30 cellular contexts compared by ENCODE assay signal in the genomic region with DNA sequence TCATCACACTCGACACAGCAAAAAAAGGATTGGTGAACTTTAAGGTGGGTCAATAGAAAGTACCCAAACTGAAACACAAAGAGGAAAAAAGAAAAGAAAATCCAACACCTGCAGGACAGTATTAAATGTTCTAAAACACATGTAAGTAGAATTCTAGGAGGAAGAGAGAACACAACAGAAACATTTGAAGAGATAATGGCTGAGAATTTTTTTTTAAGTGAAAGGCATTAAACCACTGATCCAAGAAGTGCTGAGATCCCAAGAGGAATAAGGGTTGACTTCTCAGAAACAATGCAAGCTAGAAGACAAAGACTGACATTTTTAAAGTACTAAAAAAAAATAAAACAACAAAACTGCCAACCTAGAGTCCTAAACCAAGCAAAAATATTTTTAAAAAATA. TPM values are rescaled to one million over a fixed set of nuclear protein-coding genes. Genes with fewer than 3 reads are reported as not detected.
DNase-seq lines count a peak whose midpoint lies in the region; ATAC-seq and TF ChIP-seq lines count a peak whose summit lies in the region.
"Had no signal": no experiment of that assay in that cellular context is flagged by ENCODE, and none has a peak within 500 bp of the region (broad histone marks: within the 10 kb centered on the region; RNA-seq: fewer than 3 reads in every experiment).

No MANE protein-coding gene starts in this region.

- H4K20me1 ChIP-seq in GM23248 (ENCODE audit: insufficient read depth) (no peaks in the 10 kb centered on the region), osteoblast (ENCODE audit: insufficient read depth, low read length) (no peaks in the 10 kb centered on the region)

- H3K4me1 Mint-ChIP-seq in HFFc6 (ENCODE audit: low read depth), result peaks cover 48% of the 10 kb centered on the region
- peaks cover 11 to 22% of the 10 kb centered on the region in 2 donors for H3K4me1 Mint-ChIP-seq in effector memory CD8-positive, alpha-beta T cell (ENCODE audit: low read depth in 2 of 2)
- peaks cover 19% of the 10 kb centered on the region for H3K4me1 Mint-ChIP-seq in activated CD4-positive, alpha-beta T cell treated with anti-CD3 and anti-CD28 coated beads, Interleukin-2, amount 10 ng/mL, durations not matched to agents 7 days and 5 days

- DNase-seq in GM23248, result no peak
- DNase-seq in HFFc6, result no peak
- no peak for DNase-seq in effector memory CD8-positive, alpha-beta T cell
- no peak for DNase-seq in osteoblast (ENCODE audit: insufficient read length, low spot score, missing footprints)
- no peak for DNase-seq in activated CD4-positive, alpha-beta T cell treated with anti-CD3 and anti-CD28 coated beads, Interleukin-2, amount 10 ng/mL, durations not matched to agents 7 days and 5 days
- DNase-seq in NCI-H2029 (lab: John Stamatoyannopoulos, UW), result no peak
- DNase-seq: activated B cell treated with CpG ODN at 0.5 μM for 24 hours; activated CD4-positive, alpha-beta T cell treated with anti-CD3 and anti-CD28 coated beads, Interleukin-2, amount 50 U/mL, for 4 hours; activated CD8-positive, alpha-beta memory T cell treated with anti-CD3 and anti-CD28 coated beads, Interleukin-2, amount 50 U/mL, for 4 hours; cortex of kidney; DND-41; effector memory CD4-positive, alpha-beta T cell; foreskin fibroblast; GF-D8; GOT3; NCI-H1105 treated with DMSO at 0.1 percent for 48 hours; NCI-H187 treated with DMSO at 0.1 percent for 48 hours; NCI-H524; NK-92 treated with Interleukin-12 subunit alpha and Interleukin-12 subunit beta, amount 100 ng/mL, for 24 hours; posterior cingulate gyrus; right cardiac atrium; stimulated activated CD4-positive, alpha-beta T cell treated with anti-CD3 and anti-CD28 coated beads, Interleukin-1b, Interleukin-23, amount 100 ng/mL, for 48 hours; stomach had no signal

- 93 to 96% methylated on average over 1 of the region's 1 CpG for WGBS in GM23248 (ENCODE audit: low coverage in 1 of 2, low lambda C conversion rate in 2 of 2, missing lambda C conversion rate in 2 of 2), 2 experiments

- H3K4me2 ChIP-seq in GM23248 (ENCODE audit: unreplicated experiment) (no peak overlapping the region), osteoblast (ENCODE audit: insufficient read depth, low read length) (no peak overlapping the region)

- H3K4me3 Mint-ChIP-seq in HFFc6, result no peak overlapping the region
- no peak overlapping the region for H3K4me3 Mint-ChIP-seq in effector memory CD8-positive, alpha-beta T cell
- no peak overlapping the region for H3K4me3 Mint-ChIP-seq in activated CD4-positive, alpha-beta T cell treated with anti-CD3 and anti-CD28 coated beads, Interleukin-2, amount 10 ng/mL, durations not matched to agents 7 days and 5 days
- H3K4me3 Mint-ChIP-seq: activated B cell treated with CpG ODN at 0.5 μM for 24 hours, CD14-positive monocyte had no signal

- ATAC-seq in effector memory CD8-positive, alpha-beta T cell (replicated peaks), result no peak
- no peak for ATAC-seq in GM18511 (IDR thresholded peaks at IDR 0.05; ENCODE audit: unreplicated experiment)
- ATAC-seq: activated naive CD4-positive, alpha-beta T cell treated with anti-CD3 and anti-CD28 coated beads, Interleukin-2, amount 50 U/mL, for 72 hours; esophagus mucosa; left lobe of liver; right cardiac atrium had no signal

- H3K27ac ChIP-seq in GM23248 (0 out of 2 replicates have a peak overlapping the region, but pooled peaks have one; percentile 70), osteoblast (ENCODE audit: low read depth, low read length) (peak overlapping the region; percentile 91)
- H3K27ac ChIP-seq: ascending aorta, stomach had no signal

- CTCF ChIA-PET in activated CD4-positive, alpha-beta T cell treated with anti-CD3 and anti-CD28 coated beads, Interleukin-2, amount 10 ng/mL, durations not matched to agents 7 days and 5 days (lab: Charles Lee), result interaction anchor here (0.8 kb wide), 1 partner anchor 271 kb away, joined by 4 read pairs; no protein-coding TSS in a partner anchor

- H2AFZ ChIP-seq in GM23248 (no peak overlapping the region), osteoblast (ENCODE audit: low read length) (no peak overlapping the region)

- POLR2A ChIA-PET in activated CD4-positive, alpha-beta T cell treated with anti-CD3 and anti-CD28 coated beads, Interleukin-2, amount 10 ng/mL, durations not matched to agents 7 days and 5 days (lab: Charles Lee), result no interaction called here

- peaks cover 4% of the 10 kb centered on the region; the same call in 1 of the 2 replicates for H3K9me3 Mint-ChIP-seq in HFFc6
- no peaks in the 10 kb centered on the region for H3K9me3 Mint-ChIP-seq in effector memory CD8-positive, alpha-beta T cell
- H3K9me3 Mint-ChIP-seq in activated CD4-positive, alpha-beta T cell treated with anti-CD3 and anti-CD28 coated beads, Interleukin-2, amount 10 ng/mL, durations not matched to agents 7 days and 5 days, result no peaks in the 10 kb centered on the region
- H3K9me3 Mint-ChIP-seq: activated B cell treated with CpG ODN at 0.5 μM for 24 hours; activated naive CD4-positive, alpha-beta T cell treated with anti-CD3 and anti-CD28 coated beads, Interleukin-2, amount 50 U/mL, for 72 hours; activated T-helper 2 cell treated with anti-CD3 and anti-CD28 coated beads, Interferon-gamma antibody, Interleukin-2, Interleukin-4, amounts not matched to agents 10 μg/mL and 5 μg/mL and 100 μg/mL, durations not matched to agents 14 hours and 24 hours and 36 hours had no signal

- H3K36me3 ChIP-seq in GM23248 (ENCODE audit: low read depth) (peaks cover 7% of the 10 kb centered on the region; the same call in 1 of the 2 replicates), osteoblast (ENCODE audit: insufficient read depth, low read length) (peaks cover 9% of the 10 kb centered on the region)

- TF ChIP-seq CTCF in HFFc6 (IDR thresholded peaks at IDR 0.05) (no peak), osteoblast (IDR thresholded peaks at IDR 0.05; ENCODE audit: extremely low read depth, low read depth, low read length) (no peak)

- H3K79me2 ChIP-seq in GM23248 (ENCODE audit: insufficient read depth) (peaks cover 79% of the 10 kb centered on the region), osteoblast (ENCODE audit: insufficient read depth, low read length) (peaks cover 51% of the 10 kb centered on the region)

- H3K27me3 Mint-ChIP-seq in HFFc6 (ENCODE audit: insufficient read depth), result no peaks in the 10 kb centered on the region
- no peaks in the 10 kb centered on the region for H3K27me3 Mint-ChIP-seq in effector memory CD8-positive, alpha-beta T cell
- H3K27me3 Mint-ChIP-seq in activated CD4-positive, alpha-beta T cell treated with anti-CD3 and anti-CD28 coated beads, Interleukin-2, amount 10 ng/mL, durations not matched to agents 7 days and 5 days, result no peaks in the 10 kb centered on the region
- H3K27me3 Mint-ChIP-seq: activated B cell treated with CpG ODN at 0.5 μM for 24 hours had no signal

- H3K9me3 ChIP-seq in GM23248 (ENCODE audit: low read depth), result no peaks in the 10 kb centered on the region
- no peaks in the 10 kb centered on the region for H3K9me3 ChIP-seq in osteoblast (ENCODE audit: low read depth, low read length)
- H3K9me3 ChIP-seq: ascending aorta, stomach had no signal

- peak overlapping the region; percentile 69 for H3K27ac Mint-ChIP-seq in HFFc6
- H3K27ac Mint-ChIP-seq in effector memory CD8-positive, alpha-beta T cell, result peak overlapping the region; percentile 64 to 70
- H3K27ac Mint-ChIP-seq in activated CD4-positive, alpha-beta T cell treated with anti-CD3 and anti-CD28 coated beads, Interleukin-2, amount 10 ng/mL, durations not matched to agents 7 days and 5 days, result no peak overlapping the region
- H3K27ac Mint-ChIP-seq: activated B cell treated with CpG ODN at 0.5 μM for 24 hours; activated T-helper 2 cell treated with anti-CD3 and anti-CD28 coated beads, Interferon-gamma antibody, Interleukin-2, Interleukin-4, amounts not matched to agents 10 μg/mL and 5 μg/mL and 100 μg/mL, durations not matched to agents 14 hours and 24 hours and 36 hours had no signal

- in situ Hi-C loops in GM23248 (cut with MboI), result no loop called here

- H3K4me3 ChIP-seq in GM23248 (no peak overlapping the region), osteoblast (ENCODE audit: insufficient read depth, low read length) (no peak overlapping the region)
- H3K4me3 ChIP-seq: ascending aorta, stomach had no signal

- H3K27me3 ChIP-seq in GM23248 (replicated peaks; ENCODE audit: insufficient read depth), result no peaks in the 10 kb centered on the region
- H3K27me3 ChIP-seq in osteoblast (ENCODE audit: insufficient read depth, low read length), result no peaks in the 10 kb centered on the region
- H3K27me3 ChIP-seq: ascending aorta, stomach had no signal

- H3K9ac ChIP-seq in GM23248, result no peak overlapping the region

- peaks cover 59% of the 10 kb centered on the region for H3K36me3 Mint-ChIP-seq in HFFc6 (ENCODE audit: low read depth)
- peaks cover 28% of the 10 kb centered on the region for H3K36me3 Mint-ChIP-seq in effector memory CD8-positive, alpha-beta T cell (ENCODE audit: insufficient read depth)
- H3K36me3 Mint-ChIP-seq in activated CD4-positive, alpha-beta T cell treated with anti-CD3 and anti-CD28 coated beads, Interleukin-2, amount 10 ng/mL, durations not matched to agents 7 days and 5 days (ENCODE audit: low read depth), result peaks cover 18% of the 10 kb centered on the region

- peaks cover 28% of the 10 kb centered on the region for H3K4me1 ChIP-seq in GM23248 (ENCODE audit: insufficient read depth)
- H3K4me1 ChIP-seq in osteoblast (ENCODE audit: insufficient read depth, low read length), result peaks cover 21% of the 10 kb centered on the region
- H3K4me1 ChIP-seq: ascending aorta had no signal

- peaks cover 23% of the 10 kb centered on the region for H3F3A ChIP-seq in GM23248 (ENCODE audit: insufficient read depth)

- H3K9me2 ChIP-seq in GM23248 (ENCODE audit: insufficient read depth), result no peaks in the 10 kb centered on the region

RNA-seq across cellular contexts. Expression of gene VPS53, which starts 31.6 kb away (rescaled TPM):
- 10.2 and 13.9 TPM in 2 replicates for total RNA-seq in GM23248 (2014; rRNA removed; shearing (Covaris generic))
- 16.5 and 16.8 TPM in 2 replicates for polyA plus RNA-seq in GM23248 (2016; fragmentation: Nextera tagmentation; extraction: Ambion mirVana)
- 10 to 100 TPM; 85.3 to 91.0 (median 87.9) TPM for total RNA-seq in HFFc6 (2021; fragmentation: NEBNext Ultra II Directional; extraction: Animal tissue kit (Norgen Biotek cat#: 25700))
- 22.1 and 25.9 TPM in 2 replicates for total RNA-seq in osteoblast
- total RNA-seq in activated CD4-positive, alpha-beta T cell treated with anti-CD3 and anti-CD28 coated beads, Interleukin-2, amount 10 ng/mL, durations not matched to agents 7 days and 5 days, result 10 to 100 TPM; 65.1 to 75.7 TPM

RNA-seq across cellular contexts. Expression of gene TLCD3A, which starts 49.4 kb away (rescaled TPM):
- 48.9 and 56.4 TPM in 2 replicates for total RNA-seq in GM23248 (2014; rRNA removed; shearing (Covaris generic))
- 42.2 and 49.2 TPM in 2 replicates for polyA plus RNA-seq in GM23248 (2016; fragmentation: Nextera tagmentation; extraction: Ambion mirVana)
- total RNA-seq in HFFc6 (2021; fragmentation: NEBNext Ultra II Directional; extraction: Animal tissue kit (Norgen Biotek cat#: 25700)), result 10 to 100 TPM; 28.2 to 35.8 (median 34.5) TPM
- 19.5 and 28.6 TPM in 2 replicates for total RNA-seq in osteoblast
- 1 to 10 TPM; 5.6 to 5.8 TPM for total RNA-seq in activated CD4-positive, alpha-beta T cell treated with anti-CD3 and anti-CD28 coated beads, Interleukin-2, amount 10 ng/mL, durations not matched to agents 7 days and 5 days
